20 cellular contexts compared by ENCODE assay signal in genomic region chr18:37138456-37138855, GRCh38.
"Had no signal": no experiment of that assay in that cellular context is flagged by ENCODE, and none has a peak within 500 bp of the region (broad histone marks: within the 10 kb centered on the region; RNA-seq: fewer than 3 reads in every experiment).

No MANE protein-coding gene starts in this region.

- ATAC-seq: activated CD8-positive, alpha-beta memory T cell treated with anti-CD3 and anti-CD28 coated beads, Interleukin-2, amount 10 ng/mL, durations not matched to agents 7 days and 5 days; PC-3; T-helper 17 cell had no signal

- DNase-seq: activated B cell treated with CpG ODN at 0.5 μM for 24 hours; activated CD4-positive, alpha-beta T cell treated with anti-CD3 and anti-CD28 coated beads for 1 hour; activated CD4-positive, alpha-beta T cell treated with anti-CD3 and anti-CD28 coated beads, Interleukin-2, amount 10 ng/mL, durations not matched to agents 24 days and 14 days; activated CD4-positive, alpha-beta T cell treated with anti-CD3 and anti-CD28 coated beads, Interleukin-2, amount 50 U/mL, for 48 hours; activated CD8-positive, alpha-beta memory T cell treated with anti-CD3 and anti-CD28 coated beads, Interleukin-2, amount 10 ng/mL, durations not matched to agents 7 days and 5 days; activated effector memory CD4-positive, alpha-beta T cell treated with Interleukin-2 at 50 U/mL for 16 hours; activated naive CD4-positive, alpha-beta T cell; activated T-cell treated with anti-CD3 and anti-CD28 coated beads, Interleukin-2, amount 50 U/mL, for 24 hours; amygdala; MG63; MV-4-11; NCI-H1105; NCI-H1436; NCI-H187 treated with DMSO at 0.1 percent for 48 hours; NCI-H2107; NCI-H510A treated with DMSO at 0.1 percent for 48 hours; PC-3; SHP77 treated with DMSO at 0.1 percent for 48 hours; T-helper 17 cell; T-helper 9 cell had no signal

- H3K4me3 ChIP-seq: MG63 had no signal
